Comparison of ENCODE assay signal across 11 cellular contexts in genomic region chr10:62082270-62082669, GRCh38.
DNase-seq lines count a peak whose midpoint lies in the region; TF ChIP-seq lines count a peak whose summit lies in the region.
"Had no signal": no experiment of that assay in that cellular context is flagged by ENCODE, and none has a peak within 500 bp of the region (broad histone marks: within the 10 kb centered on the region; RNA-seq: fewer than 3 reads in every experiment).

No MANE protein-coding gene starts in this region.

- WGBS in esophagus muscularis mucosa: 73% methylated on average over 1 of the region's 1 CpG

- peaks cover 59 to 77% (median 74%) of the 10 kb centered on the region in 3 donors for H3K4me1 Mint-ChIP-seq in CD8-positive, alpha-beta memory T cell

- peak overlapping the region; percentile 2 for H3K4me3 ChIP-seq in CD8-positive, alpha-beta memory T cell (ENCODE audit: low read length)
- H3K4me3 ChIP-seq in SJSA1 (no peak overlapping the region), esophagus muscularis mucosa (peak overlapping the region in 1 of 4 donors; percentile 26), rectal smooth muscle tissue (ENCODE audit: low read length) (peak overlapping the region; percentile 30)
- H3K4me3 ChIP-seq: body of pancreas had no signal

- no peaks in the 10 kb centered on the region for H3K27me3 Mint-ChIP-seq in CD8-positive, alpha-beta memory T cell

- H3K36me3 Mint-ChIP-seq in CD8-positive, alpha-beta memory T cell: peaks cover 9 to 48% (median 23%) of the 10 kb centered on the region in 3 donors

- H3K4me3 Mint-ChIP-seq in CD8-positive, alpha-beta memory T cell: peak overlapping the region; percentile 6 to 68 (median 45)

- peaks cover 37% of the 10 kb centered on the region for H3K4me1 ChIP-seq in CD8-positive, alpha-beta memory T cell (ENCODE audit: insufficient read depth, low read length)
- H3K4me1 ChIP-seq in SJSA1 (replicated peaks): peaks cover 44% of the 10 kb centered on the region
- peaks cover 57 to 80% (median 71%) of the 10 kb centered on the region in 4 donors for H3K4me1 ChIP-seq in esophagus muscularis mucosa
- peaks cover 33% of the 10 kb centered on the region for H3K4me1 ChIP-seq in rectal smooth muscle tissue (ENCODE audit: control insufficient read depth, insufficient read depth, low read length)

- H3K9me3 Mint-ChIP-seq in CD8-positive, alpha-beta memory T cell: no peaks in the 10 kb centered on the region

- no peak overlapping the region for H3K27ac ChIP-seq in CD8-positive, alpha-beta memory T cell (ENCODE audit: low read depth, low read length)
- peak overlapping the region; percentile 73 for H3K27ac ChIP-seq in SJSA1
- H3K27ac ChIP-seq in esophagus muscularis mucosa (replicated peaks in 1 of 4): peak overlapping the region; percentile 79 to 84 (median 82)
- peak overlapping the region; percentile 47 for H3K27ac ChIP-seq in rectal smooth muscle tissue (ENCODE audit: low read depth, low read length)
- no peak overlapping the region for H3K27ac ChIP-seq in substantia nigra (ENCODE audit: low read depth, low read length, poor library complexity, severe bottlenecking)

- no peak for TF ChIP-seq POLR2A in esophagus muscularis mucosa (IDR thresholded peaks at IDR 0.05; ENCODE audit: low read depth)

- H3K27me3 ChIP-seq in CD8-positive, alpha-beta memory T cell (ENCODE audit: insufficient read depth, low read length, poor library complexity, severe bottlenecking): no peaks in the 10 kb centered on the region
- H3K27me3 ChIP-seq in SJSA1 (replicated peaks): no peaks in the 10 kb centered on the region
- no peaks in the 10 kb centered on the region for H3K27me3 ChIP-seq in esophagus muscularis mucosa
- H3K27me3 ChIP-seq in rectal smooth muscle tissue (ENCODE audit: control insufficient read depth, insufficient read depth, low read length): no peaks in the 10 kb centered on the region
- H3K27me3 ChIP-seq: body of pancreas had no signal

- no peak for TF ChIP-seq CTCF in esophagus muscularis mucosa (IDR thresholded peaks at IDR 0.05)

- TF ChIP-seq EP300 in esophagus muscularis mucosa (IDR thresholded peaks at IDR 0.05): no peak

- H3K36me3 ChIP-seq in CD8-positive, alpha-beta memory T cell (ENCODE audit: insufficient read depth, low read length): peaks cover 5% of the 10 kb centered on the region
- H3K36me3 ChIP-seq in SJSA1 (peaks cover 75% of the 10 kb centered on the region), esophagus muscularis mucosa (peaks cover 6 to 28% (median 19%) of the 10 kb centered on the region in 4 donors), rectal smooth muscle tissue (ENCODE audit: control insufficient read depth, insufficient read depth, low read length) (peaks cover 7% of the 10 kb centered on the region)

- H3K27ac Mint-ChIP-seq in CD8-positive, alpha-beta memory T cell: peak overlapping the region; percentile 13 to 94 (median 61)

- POLR2A ChIA-PET in CD8-positive, alpha-beta memory T cell (lab: Charles Lee): interaction anchor here (0.8 to 1.2 kb wide), 2 partner anchors 44 to 101 kb away, joined by 4 to 5 read pairs; no protein-coding TSS in a partner anchor

- H3K9ac ChIP-seq in rectal smooth muscle tissue (ENCODE audit: low read length): peak overlapping the region; percentile 21

- DNase-seq in CD8-positive, alpha-beta memory T cell: no peak
- DNase-seq in SJSA1 (ENCODE audit: low read depth in 1 of 2, low spot score in 2 of 2): no peak
- no peak for DNase-seq in esophagus muscularis mucosa (ENCODE audit: extremely low spot score)
- no peak for DNase-seq in NCI-H2081 treated with DMSO at 0.1 percent for 48 hours (lab: John Stamatoyannopoulos, UW)
- DNase-seq in OCI-M1 (lab: John Stamatoyannopoulos, UW): no peak
- no peak for DNase-seq in AG08396 (ENCODE audit: low spot score)
- DNase-seq in substantia nigra (lab: John Stamatoyannopoulos, UW): no peak
- DNase-seq: body of pancreas, GF-D8, NCI-H187 had no signal

- CTCF ChIA-PET in CD8-positive, alpha-beta memory T cell (lab: Charles Lee): interaction anchor here (0.6 to 1.1 kb wide), 4 partner anchors 34 to 1047 kb away, joined by 3 read pairs; no protein-coding TSS in a partner anchor

- intact Hi-C loops in esophagus muscularis mucosa (cut with DNase I): no loop called here

- no peaks in the 10 kb centered on the region for H3K9me3 ChIP-seq in CD8-positive, alpha-beta memory T cell (ENCODE audit: low read length)
- H3K9me3 ChIP-seq in SJSA1 (replicated peaks) (no peaks in the 10 kb centered on the region), esophagus muscularis mucosa (no peaks in the 10 kb centered on the region)
- H3K9me3 ChIP-seq: body of pancreas had no signal

Comparison
In these comparisons a context has a peak if more than half of its experiments do, and no peak if none do; other contexts are left out.
1. H3K27ac ChIP-seq: peak in SJSA1 (single experiment), esophagus muscularis mucosa (4 of 4) and rectal smooth muscle tissue (single experiment); none in CD8-positive, alpha-beta memory T cell (single experiment) and substantia nigra (single experiment).